Comparison of ENCODE assay signal across 1 cellular context in the genomic region with DNA sequence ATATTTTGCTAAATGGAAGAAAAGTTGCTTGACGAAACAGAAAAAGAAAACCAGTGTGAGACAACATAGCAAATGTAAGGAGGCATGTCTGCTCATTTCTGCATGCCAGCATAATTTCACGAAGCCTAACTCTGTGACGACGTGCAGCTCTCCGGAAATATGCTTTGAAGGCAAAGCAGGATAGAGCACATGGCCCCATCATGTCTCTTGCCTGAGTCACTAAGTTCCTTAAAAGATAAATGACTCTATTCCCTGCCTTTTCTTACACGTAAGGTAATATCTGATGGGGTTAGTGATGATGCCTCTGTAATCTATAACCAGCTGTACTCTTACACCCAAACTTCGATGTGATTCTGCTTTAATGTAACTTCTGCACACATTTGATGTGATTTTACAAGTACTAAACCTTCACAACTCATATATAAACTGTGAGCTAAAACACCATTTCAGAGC.
TF ChIP-seq lines count a peak whose summit lies in the region.

No MANE protein-coding gene starts in this region.

TF ChIP-seq in IMR-90, 13 proteins besides CTCF, POLR2A, EP300 and RAD21:
- TF ChIP-seq MAFK (IDR thresholded peaks at IDR 0.05; ENCODE audit: low read depth, low read length) (0 out of 2 replicates have a peak, but pooled peaks have one; percentile 4), MXI1 (IDR thresholded peaks at IDR 0.05; ENCODE audit: borderline replicate concordance, low read depth, low read length) (no peak)
- TF ChIP-seq, protein P1, sequence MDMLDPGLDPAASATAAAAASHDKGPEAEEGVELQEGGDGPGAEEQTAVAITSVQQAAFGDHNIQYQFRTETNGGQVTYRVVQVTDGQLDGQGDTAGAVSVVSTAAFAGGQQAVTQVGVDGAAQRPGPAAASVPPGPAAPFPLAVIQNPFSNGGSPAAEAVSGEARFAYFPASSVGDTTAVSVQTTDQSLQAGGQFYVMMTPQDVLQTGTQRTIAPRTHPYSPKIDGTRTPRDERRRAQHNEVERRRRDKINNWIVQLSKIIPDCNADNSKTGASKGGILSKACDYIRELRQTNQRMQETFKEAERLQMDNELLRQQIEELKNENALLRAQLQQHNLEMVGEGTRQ (IDR thresholded peaks at IDR 0.05; ENCODE audit: low read depth, low read length), result peak; percentile 25; the same call in 1 of the 2 replicates
